8 cellular contexts compared by ENCODE assay signal in genomic region chr10:94361161-94361794, GRCh38. TPM values are rescaled to one million over a fixed set of nuclear protein-coding genes. Genes with fewer than 3 reads are reported as not detected.
A peak's percentile ranks its signal among the peaks of the same experiment; 100 is the strongest.
DNase-seq lines count a peak whose midpoint lies in the region; ATAC-seq and TF ChIP-seq lines count a peak whose summit lies in the region.

No MANE protein-coding gene starts in this region.

- H3K27ac Mint-ChIP-seq in WTC11, result no peak overlapping the region

- DNase-seq in A172 (ENCODE audit: low spot score) (peak; percentile 44), H4 (ENCODE audit: low spot score) (peak; percentile 29), WTC11 (ENCODE audit: low spot score) (no peak), hippocampal formation (lab: John Stamatoyannopoulos, UW) (no peak)

- H3K9me3 Mint-ChIP-seq in WTC11, result no peaks in the 10 kb centered on the region

- POLR2A ChIA-PET in WTC11 (lab: Charles Lee), result no interaction called here

- no peak for TF ChIP-seq CTCF in WTC11 (IDR thresholded peaks at IDR 0.05)

- peaks cover 38% of the 10 kb centered on the region for H3K27me3 Mint-ChIP-seq in WTC11 (ENCODE audit: low read depth)

- peaks cover 34% of the 10 kb centered on the region for H3K36me3 Mint-ChIP-seq in WTC11

- peak overlapping the region; percentile 94 for H3K4me3 Mint-ChIP-seq in WTC11

- peaks cover 10% of the 10 kb centered on the region for H3K4me1 Mint-ChIP-seq in WTC11

- no peak for ATAC-seq in WTC11
- ATAC-seq in GM19467 (IDR thresholded peaks at IDR 0.05; ENCODE audit: unreplicated experiment), result no peak
- ATAC-seq in GM21619 (IDR thresholded peaks at IDR 0.05; ENCODE audit: unreplicated experiment), result no peak
- ATAC-seq in HG03520 (IDR thresholded peaks at IDR 0.05; ENCODE audit: unreplicated experiment), result no peak

- CTCF ChIA-PET in WTC11 (lab: Charles Lee), result interaction anchor here (0.6 to 1.8 kb wide), 5 partner anchors 42 to 850 kb away, joined by 3 to 9 read pairs (median 3); partner anchors contain the start of gene TBC1D12

- peak overlapping the region; percentile 90 for H3K4me3 ChIP-seq in iPS-11a (ENCODE audit: low read depth, low read length)

TF ChIP-seq in WTC11, 78 proteins besides CTCF, POLR2A, EP300 and RAD21:
- TF ChIP-seq ZNF512 (CRISPR knock-in tag; IDR thresholded peaks at IDR 0.05; ENCODE audit: borderline replicate concordance), result no peak
- TF ChIP-seq TEAD4 (CRISPR knock-in tag; IDR thresholded peaks at IDR 0.05), result no peak
- no peak for TF ChIP-seq MXD4 (CRISPR knock-in tag; IDR thresholded peaks at IDR 0.05; ENCODE audit: borderline replicate concordance)
- TF ChIP-seq HMGA2 (CRISPR knock-in tag; IDR thresholded peaks at IDR 0.05), result no peak
- no peak for TF ChIP-seq USF2 (CRISPR knock-in tag; IDR thresholded peaks at IDR 0.05)
- TF ChIP-seq FOXP1 (CRISPR knock-in tag; IDR thresholded peaks at IDR 0.05; ENCODE audit: borderline replicate concordance), result no peak
- TF ChIP-seq FOXP4 (CRISPR knock-in tag; IDR thresholded peaks at IDR 0.05), result no peak
- no peak for TF ChIP-seq NFE2L1 (CRISPR knock-in tag; IDR thresholded peaks at IDR 0.05)
- TF ChIP-seq GRHL2 (CRISPR knock-in tag; IDR thresholded peaks at IDR 0.05; ENCODE audit: insufficient replicate concordance, severe bottlenecking), result no peak
- TF ChIP-seq NR3C1 (CRISPR knock-in tag; conservative IDR thresholded peaks at IDR 0.05; ENCODE audit: low read depth), result no peak
- no peak for TF ChIP-seq OVOL2 (CRISPR knock-in tag; IDR thresholded peaks at IDR 0.05; ENCODE audit: borderline replicate concordance)
- TF ChIP-seq IRF1 (CRISPR knock-in tag; IDR thresholded peaks at IDR 0.05), result no peak
- TF ChIP-seq E2F1 (CRISPR knock-in tag; IDR thresholded peaks at IDR 0.05), result no peak
- TF ChIP-seq PRDM15 (CRISPR knock-in tag; IDR thresholded peaks at IDR 0.05), result no peak

RNA-seq across cellular contexts. Expression of gene NOC3L, which starts 1.5 kb away (rescaled TPM):
- 46.5 and 63.7 TPM in 2 replicates for total RNA-seq in A172 (2014; rRNA removed; shearing (Covaris generic))
- total RNA-seq in H4 (2014; rRNA removed; shearing (Covaris generic)), result 33.3 and 37.1 TPM in 2 replicates
- 25.5 to 28.3 TPM (median 26.1 TPM) in 3 replicates for total RNA-seq in WTC11 (2021)

RNA-seq across cellular contexts. Expression of gene TBC1D12, which starts 41.1 kb away (rescaled TPM):
- total RNA-seq in A172 (2014; rRNA removed; shearing (Covaris generic)), result 11.4 and 17.4 TPM in 2 replicates
- total RNA-seq in H4 (2014; rRNA removed; shearing (Covaris generic)), result 4.1 and 4.9 TPM in 2 replicates
- 2.2 to 3.1 TPM (median 2.6 TPM) in 3 replicates for total RNA-seq in WTC11 (2021)

Comparison
In these comparisons a context has a peak if more than half of its experiments do, and no peak if none do; other contexts are left out.
1. DNase-seq: peak in A172 (single experiment) and H4 (single experiment); none in WTC11 (single experiment) and hippocampal formation (0 of 2).